Comparison of ENCODE assay signal across 8 cellular contexts in genomic region chr10:102280397-102281015, GRCh38. TPM values are rescaled to one million over a fixed set of nuclear protein-coding genes. Genes with fewer than 3 reads are reported as not detected.
DNase-seq lines count a peak whose midpoint lies in the region; TF ChIP-seq lines count a peak whose summit lies in the region.

No MANE protein-coding gene starts in this region.

- no peak for TF ChIP-seq CTCF in endothelial cell (IDR thresholded peaks at IDR 0.05; ENCODE audit: unreplicated experiment)
- TF ChIP-seq CTCF in osteocyte (IDR thresholded peaks at IDR 0.05): no peak
- TF ChIP-seq CTCF in Calu3 (IDR thresholded peaks at IDR 0.05; ENCODE audit: unreplicated experiment): no peak

- H3K9me3 Mint-ChIP-seq in endothelial cell (ENCODE audit: unreplicated experiment) (no peaks in the 10 kb centered on the region), osteocyte (ENCODE audit: unreplicated experiment) (no peaks in the 10 kb centered on the region), Calu3 (ENCODE audit: low read depth, unreplicated experiment) (no peaks in the 10 kb centered on the region)

- CTCF ChIA-PET in Calu3 (lab: Charles Lee): no interaction called here

- H3K27me3 Mint-ChIP-seq in endothelial cell (ENCODE audit: unreplicated experiment) (peaks cover 1% of the 10 kb centered on the region), osteocyte (ENCODE audit: unreplicated experiment) (no peaks in the 10 kb centered on the region), Calu3 (ENCODE audit: unreplicated experiment) (no peaks in the 10 kb centered on the region)

- intact Hi-C loops in Calu3 (cut with micrococcal nuclease; ENCODE audit: unreplicated experiment): no loop called here

- DNase-seq in EH (ENCODE audit: low read depth) (peak; percentile 52), NCI-H774 (lab: John Stamatoyannopoulos, UW) (peak; percentile 1), endothelial cell (ENCODE audit: low spot score) (peak; percentile 31), osteocyte (ENCODE audit: extremely low spot score, unreplicated experiment) (peak; percentile 40), ecto neural progenitor cell (ENCODE audit: low spot score) (no peak), Calu3 (no peak), SIG-M5 treated with dmso at 0.1 percent for 504 hours (lab: John Stamatoyannopoulos, UW; ENCODE audit: unreplicated experiment) (no peak)
- no peak for DNase-seq in activated CD8-positive, alpha-beta memory T cell treated with anti-CD3 and anti-CD28 coated beads, Interleukin-2, amount 50 U/mL, for 48 hours

- H3K4me3 Mint-ChIP-seq in endothelial cell (ENCODE audit: unreplicated experiment) (peak overlapping the region; percentile 68), osteocyte (ENCODE audit: unreplicated experiment) (peak overlapping the region; percentile 71), Calu3 (ENCODE audit: low read depth, unreplicated experiment) (no peak overlapping the region)

- H3K4me1 Mint-ChIP-seq in endothelial cell (ENCODE audit: unreplicated experiment) (peaks cover 55% of the 10 kb centered on the region), osteocyte (ENCODE audit: unreplicated experiment) (peaks cover 22% of the 10 kb centered on the region), Calu3 (ENCODE audit: low read depth, unreplicated experiment) (no peaks in the 10 kb centered on the region)

- peak overlapping the region; percentile 96 for H3K27ac Mint-ChIP-seq in endothelial cell (ENCODE audit: unreplicated experiment)
- H3K27ac Mint-ChIP-seq in osteocyte (ENCODE audit: unreplicated experiment): peak overlapping the region; percentile 91
- H3K27ac Mint-ChIP-seq in Calu3 (ENCODE audit: unreplicated experiment): no peak overlapping the region

- no TSS peak for BruUV-seq in Calu3 (replicated peaks; lab: Mats Ljungman, UMichigan)

- H3K36me3 Mint-ChIP-seq in endothelial cell (ENCODE audit: low read depth, unreplicated experiment): no peaks in the 10 kb centered on the region
- H3K36me3 Mint-ChIP-seq in osteocyte (ENCODE audit: unreplicated experiment): peaks cover 6% of the 10 kb centered on the region
- no peaks in the 10 kb centered on the region for H3K36me3 Mint-ChIP-seq in Calu3 (ENCODE audit: insufficient read depth, unreplicated experiment)

RNA-seq across cellular contexts. Expression of gene GBF1, which starts 35.2 kb away (rescaled TPM):
- 45.1 TPM for total RNA-seq in endothelial cell (ENCODE audit: unreplicated experiment)
- 58.7 and 59.9 TPM in 2 replicates for total RNA-seq in osteocyte
- 34.6 and 36.1 TPM in 2 replicates for total RNA-seq in Calu3 (2022)

RNA-seq across cellular contexts. Expression of gene PITX3, which starts 39.2 kb away (rescaled TPM):
- total RNA-seq in endothelial cell (ENCODE audit: unreplicated experiment) (not detected), osteocyte (0.31 TPM in 1 of 2 replicates, not detected in the other), Calu3 (2022) (not detected in 2 replicates)

RNA-seq across cellular contexts. Expression of gene ELOVL3, which starts 54.4 kb away (rescaled TPM):
- not detected for total RNA-seq in endothelial cell (ENCODE audit: unreplicated experiment)
- total RNA-seq in osteocyte: not detected in 2 replicates
- total RNA-seq in Calu3 (2022): 0.27 and 0.35 TPM in 2 replicates

Comparison
In these comparisons a context has a peak if more than half of its experiments do, and no peak if none do; other contexts are left out.
1. DNase-seq: peak in EH (single experiment), NCI-H774 (single experiment), endothelial cell (single experiment) and osteocyte (single experiment); none in ecto neural progenitor cell (single experiment), activated CD8-positive, alpha-beta memory T cell treated with anti-CD3 and anti-CD28 coated beads, Interleukin-2, amount 50 U/mL, for 48 hours (single experiment), Calu3 (single experiment) and SIG-M5 treated with dmso at 0.1 percent for 504 hours (single experiment).